In the genomic region with DNA sequence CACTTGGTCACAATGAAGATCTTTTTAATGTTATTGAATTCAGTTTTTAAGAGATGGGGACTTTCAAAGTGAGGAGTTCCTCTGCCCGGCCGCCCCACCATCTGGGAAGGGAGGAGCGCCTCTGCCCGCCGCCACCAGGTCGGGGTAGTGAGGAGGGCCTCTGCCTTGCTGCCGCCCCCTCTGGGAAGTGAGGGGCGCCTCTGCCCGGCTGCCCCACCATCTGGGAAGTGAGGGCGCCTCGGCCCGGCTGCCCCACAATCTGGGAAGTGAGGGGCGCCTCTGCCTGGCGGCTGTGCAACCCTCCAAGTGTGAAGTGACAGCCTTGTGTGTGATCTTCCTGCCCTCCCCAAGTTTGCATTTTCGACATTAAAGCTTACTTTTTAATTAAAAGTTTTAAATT, we compare ENCODE assay signal across 20 cellular contexts.
DNase-seq lines count a peak whose midpoint lies in the region; ATAC-seq and TF ChIP-seq lines count a peak whose summit lies in the region.
"Had no signal": no experiment of that assay in that cellular context is flagged by ENCODE, and none has a peak within 500 bp of the region (broad histone marks: within the 10 kb centered on the region; RNA-seq: fewer than 3 reads in every experiment).

No MANE protein-coding gene starts in this region.

- POLR2A ChIA-PET in PC-3 (lab: Charles Lee; ENCODE audit: unreplicated experiment) = no interaction called here

- H3K9ac ChIP-seq in PC-3 (ENCODE audit: low read length) = no peak overlapping the region
- H3K9ac ChIP-seq: BLaER1, GM23248 had no signal

- no peak overlapping the region for H3K4me3 ChIP-seq in PC-3 (ENCODE audit: low read length)
- H3K4me3 ChIP-seq: BLaER1, GM23248 had no signal

- H3K4me1 ChIP-seq in PC-3 (ENCODE audit: insufficient read depth, low read length) = no peaks in the 10 kb centered on the region
- H3K4me1 ChIP-seq: BLaER1, Caco-2 had no signal

- no peak for ATAC-seq in PC-3
- ATAC-seq in HG02642 (IDR thresholded peaks at IDR 0.05; ENCODE audit: poor library complexity, unreplicated experiment) = no peak
- no peak for ATAC-seq in GM19463 (IDR thresholded peaks at IDR 0.05; ENCODE audit: unreplicated experiment)
- no peak for ATAC-seq in GM19023 (IDR thresholded peaks at IDR 0.05; ENCODE audit: unreplicated experiment)
- ATAC-seq: CD8-positive, alpha-beta T cell had no signal

- no peak overlapping the region for H3K27ac ChIP-seq in PC-3 (ENCODE audit: low read length)
- H3K27ac ChIP-seq: 22Rv1, BLaER1, C4-2B, GM23248 had no signal

- CTCF ChIA-PET in PC-3 (lab: Charles Lee) = no interaction called here

- H3K4me2 ChIP-seq in PC-3 (ENCODE audit: low read length) = no peak overlapping the region
- H3K4me2 ChIP-seq: BLaER1 had no signal

- H3K27ac Mint-ChIP-seq in glutamatergic neuron (ENCODE audit: unreplicated experiment) = peak overlapping the region; percentile 97
- H3K27ac Mint-ChIP-seq: B cell; CD4-positive, CD25-positive, alpha-beta regulatory T cell; CD8-positive, alpha-beta T cell had no signal

- no peaks in the 10 kb centered on the region for H3K9me3 ChIP-seq in PC-3 (ENCODE audit: low read length)

- no TSS peak for BruUV-seq in PC-3 (replicated peaks; lab: Mats Ljungman, UMichigan)

- peaks cover 10% of the 10 kb centered on the region for H3K27me3 Mint-ChIP-seq in glutamatergic neuron (ENCODE audit: unreplicated experiment)
- H3K27me3 Mint-ChIP-seq: B cell; CD4-positive, CD25-positive, alpha-beta regulatory T cell had no signal

- no peaks in the 10 kb centered on the region for H3K27me3 ChIP-seq in PC-3 (ENCODE audit: low read length)
- H3K27me3 ChIP-seq: BLaER1 had no signal

- H2AFZ ChIP-seq in PC-3 (ENCODE audit: low read length) = no peak overlapping the region
- H2AFZ ChIP-seq: GM23248 had no signal

- DNase-seq in D341Med (ENCODE audit: low spot score) (peak; percentile 42), NCI-H524 (lab: John Stamatoyannopoulos, UW) (peak; percentile 57 to 72), NCI-H82 treated with DMSO at 0.1 percent for 48 hours (lab: John Stamatoyannopoulos, UW; ENCODE audit: unreplicated experiment) (peak; percentile 63), glutamatergic neuron (peak; percentile 50), PC-3 (no peak)
- DNase-seq: Caco-2; CD4-positive, CD25-positive, alpha-beta regulatory T cell; DMS153; DND-41; GM23248; H7; HCEC 1CT had no signal

- H3F3A ChIP-seq in PC-3 (ENCODE audit: low read length, unreplicated experiment) = no peaks in the 10 kb centered on the region

- no peaks in the 10 kb centered on the region for H3K79me2 ChIP-seq in PC-3 (ENCODE audit: low read length)

- H4K20me1 ChIP-seq in PC-3 (ENCODE audit: low read length) = no peaks in the 10 kb centered on the region
- H4K20me1 ChIP-seq: BLaER1 had no signal

- H3K4me1 Mint-ChIP-seq in glutamatergic neuron (ENCODE audit: low read depth, unreplicated experiment) = peaks cover 23% of the 10 kb centered on the region
- H3K4me1 Mint-ChIP-seq: B cell; CD4-positive, CD25-positive, alpha-beta regulatory T cell had no signal

- peaks cover 24% of the 10 kb centered on the region for H3K9me3 Mint-ChIP-seq in glutamatergic neuron (ENCODE audit: unreplicated experiment)

- H3K36me3 Mint-ChIP-seq in glutamatergic neuron (ENCODE audit: unreplicated experiment) = peaks cover 10% of the 10 kb centered on the region
- H3K36me3 Mint-ChIP-seq: CD8-positive, alpha-beta T cell had no signal

- H3K4me3 Mint-ChIP-seq in glutamatergic neuron (ENCODE audit: unreplicated experiment) = no peak overlapping the region
- H3K4me3 Mint-ChIP-seq: B cell; CD4-positive, CD25-positive, alpha-beta regulatory T cell; CD8-positive, alpha-beta T cell had no signal

- no peaks in the 10 kb centered on the region for H3K9me2 ChIP-seq in PC-3 (replicated peaks; ENCODE audit: low read length)

- intact Hi-C loops in PC-3 (cut with micrococcal nuclease) = no loop called here

- TF ChIP-seq CTCF in glutamatergic neuron (IDR thresholded peaks at IDR 0.05; ENCODE audit: partially characterized antibody, unreplicated experiment) (no peak), PC-3 (conservative IDR thresholded peaks at IDR 0.05; ENCODE audit: low read depth, low read length) (no peak)

- H3K36me3 ChIP-seq in PC-3 (ENCODE audit: low read depth, low read length) = no peaks in the 10 kb centered on the region
- H3K36me3 ChIP-seq: BLaER1 had no signal
